8 cellular contexts compared by ENCODE assay signal in the genomic region with DNA sequence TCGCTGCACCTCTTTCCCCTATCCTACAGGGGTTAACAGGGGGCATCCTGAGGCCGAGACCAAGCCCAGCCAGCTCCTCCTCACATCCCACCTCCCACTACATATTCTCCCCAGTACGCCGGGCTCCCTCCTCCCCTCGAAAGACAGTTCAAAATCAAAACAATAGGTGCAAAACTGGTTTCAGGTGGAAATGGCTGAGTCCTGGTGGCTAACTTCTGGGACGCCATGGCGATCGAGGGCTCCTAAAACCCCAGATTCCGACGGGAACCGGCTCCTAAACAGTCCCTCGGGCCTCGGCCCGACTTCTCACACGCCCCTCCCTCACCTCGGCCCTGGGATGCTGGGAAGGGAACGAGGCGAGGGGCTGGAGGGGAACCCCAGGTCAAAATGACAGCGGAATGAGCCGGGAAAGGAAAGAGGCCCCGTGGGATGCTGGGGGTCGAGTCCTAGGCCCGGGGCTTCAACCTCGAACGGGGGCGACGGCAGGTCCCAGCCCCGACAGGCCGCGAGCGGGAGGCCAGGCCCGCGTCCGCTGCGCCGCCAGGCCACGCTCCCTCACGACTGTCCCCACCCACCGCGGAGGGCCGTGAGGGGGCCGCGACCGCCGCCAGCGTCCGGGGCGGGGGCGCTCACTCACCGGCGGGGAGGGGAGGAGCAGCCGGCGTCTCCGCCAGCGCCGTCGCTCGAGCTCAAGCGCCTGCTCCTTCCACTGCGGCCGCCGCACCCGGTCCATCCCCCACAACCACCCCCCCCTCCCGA. TPM values are rescaled to one million over a fixed set of nuclear protein-coding genes. Genes with fewer than 3 reads are reported as not detected.
DNase-seq lines count a peak whose midpoint lies in the region; ATAC-seq and TF ChIP-seq lines count a peak whose summit lies in the region.

No MANE protein-coding gene starts in this region.

- no TSS peak for BruUV-seq in PC-3 (replicated peaks; lab: Mats Ljungman, UMichigan)

- H3K4me3 ChIP-seq in PC-3 (ENCODE audit: low read length) (peak overlapping the region; percentile 100), ovary (peak overlapping the region; percentile 86)

- DNase-seq in PC-3 (peak; percentile 53), activated gamma-delta T cell treated with Interleukin-2 at 50 U/mL for 16 hours (peak; percentile 78), globus pallidus (ENCODE audit: low spot score) (peak; percentile 43), ovary (peak in 3 of 5 donors; percentile 58 to 68 (median 63)), type B pancreatic cell (ENCODE audit: extremely low spot score, unreplicated experiment) (peak; percentile 81)

- WGBS in ovary, 3 donors: 0 to 1% (median 0%) methylated on average over 37 to 55 of the region's 64 CpGs

- H3K4me1 Mint-ChIP-seq in type B pancreatic cell (ENCODE audit: unreplicated experiment): peaks cover 43% of the 10 kb centered on the region

- peak overlapping the region; percentile 89 for H3K27ac ChIP-seq in C4-2B
- peak overlapping the region; percentile 52 for H3K27ac ChIP-seq in PC-3 (ENCODE audit: low read length)
- peak overlapping the region; percentile 86 to 88 for H3K27ac ChIP-seq in ovary

- CTCF ChIA-PET in PC-3 (lab: Charles Lee): no interaction called here

- H3F3A ChIP-seq in PC-3 (ENCODE audit: low read length, unreplicated experiment): peaks cover 4% of the 10 kb centered on the region

- H3K79me2 ChIP-seq in PC-3 (ENCODE audit: low read length): peaks cover 47% of the 10 kb centered on the region

- H3K4me3 Mint-ChIP-seq in type B pancreatic cell: peak overlapping the region; percentile 97

- H3K9me2 ChIP-seq in PC-3 (replicated peaks; ENCODE audit: low read length): no peaks in the 10 kb centered on the region

- H3K4me1 ChIP-seq in PC-3 (ENCODE audit: insufficient read depth, low read length) (peaks cover 35% of the 10 kb centered on the region), ovary (ENCODE audit: insufficient read depth) (peaks cover 7% of the 10 kb centered on the region)

- H2AFZ ChIP-seq in PC-3 (ENCODE audit: low read length): peak overlapping the region; percentile 97

- H3K27ac Mint-ChIP-seq in type B pancreatic cell: peak overlapping the region; percentile 97

- no peaks in the 10 kb centered on the region for H3K9me3 Mint-ChIP-seq in type B pancreatic cell

- H3K4me2 ChIP-seq in PC-3 (ENCODE audit: low read length): peak overlapping the region; percentile 99

- no peak for TF ChIP-seq EP300 in ovary (IDR thresholded peaks at IDR 0.05)

- no peaks in the 10 kb centered on the region for H3K36me3 ChIP-seq in PC-3 (ENCODE audit: low read depth, low read length)
- no peaks in the 10 kb centered on the region for H3K36me3 ChIP-seq in ovary

- POLR2A ChIA-PET in PC-3 (lab: Charles Lee; ENCODE audit: unreplicated experiment): interaction anchor here (1.0 kb wide), 1 partner anchor 15 kb away, joined by 3 read pairs; no protein-coding TSS in a partner anchor

- H3K9ac ChIP-seq in PC-3 (ENCODE audit: low read length): peak overlapping the region; percentile 91

- H3K9me3 ChIP-seq in PC-3 (ENCODE audit: low read length) (no peaks in the 10 kb centered on the region), ovary (no peaks in the 10 kb centered on the region)

- H4K20me1 ChIP-seq in PC-3 (ENCODE audit: low read length): peaks cover 5% of the 10 kb centered on the region; the same call in 1 of the 2 replicates

- ATAC-seq in GM18907 (IDR thresholded peaks at IDR 0.05; ENCODE audit: unreplicated experiment) (peak; percentile 67), HG03103 (IDR thresholded peaks at IDR 0.05; ENCODE audit: low read depth, unreplicated experiment) (peak; percentile 58), PC-3 (peak; percentile 60)

- TF ChIP-seq CTCF in C4-2B (conservative IDR thresholded peaks at IDR 0.05) (no peak), PC-3 (conservative IDR thresholded peaks at IDR 0.05; ENCODE audit: low read depth, low read length) (no peak), ovary (IDR thresholded peaks at IDR 0.05) (no peak), type B pancreatic cell (conservative IDR thresholded peaks at IDR 0.05) (peak; percentile 24)

- H3K36me3 Mint-ChIP-seq in type B pancreatic cell: peaks cover 8% of the 10 kb centered on the region

- peak; percentile 46 for TF ChIP-seq POLR2A in ovary (IDR thresholded peaks at IDR 0.05)

- intact Hi-C loops in PC-3 (cut with micrococcal nuclease) (loop anchor here (5.0 kb wide), 1 partner anchor 66 kb away; no protein-coding TSS in a partner anchor), ovary (cut with DNase I) (no loop called here)

- H3K27me3 ChIP-seq in PC-3 (ENCODE audit: low read length): no peaks in the 10 kb centered on the region
- H3K27me3 ChIP-seq in ovary: no peaks in the 10 kb centered on the region

- no peaks in the 10 kb centered on the region for H3K27me3 Mint-ChIP-seq in type B pancreatic cell

RNA-seq across cellular contexts. Expression of a gene that starts 0.5 kb away (rescaled TPM):
- 6.2 and 8.5 TPM in 2 replicates for total RNA-seq in PC-3 (2014; rRNA removed)
- 10 to 100 TPM; 23.6 to 57.2 (median 44.7) TPM for total RNA-seq in ovary
- polyA plus RNA-seq in ovary: 10 to 100 TPM; 13.2 to 15.7 TPM
- total RNA-seq in type B pancreatic cell (ENCODE audit: low replicate concordance): 46.9 and 50.8 TPM in 2 replicates

Comparison
In these comparisons a context has a peak if more than half of its experiments do, and no peak if none do; other contexts are left out.
1. Peak in every context shown above with its lines: DNase-seq, ATAC-seq, H3K4me3 ChIP-seq and H3K27ac ChIP-seq.